ENCODE assay signal across 17 cellular contexts in the genomic region with DNA sequence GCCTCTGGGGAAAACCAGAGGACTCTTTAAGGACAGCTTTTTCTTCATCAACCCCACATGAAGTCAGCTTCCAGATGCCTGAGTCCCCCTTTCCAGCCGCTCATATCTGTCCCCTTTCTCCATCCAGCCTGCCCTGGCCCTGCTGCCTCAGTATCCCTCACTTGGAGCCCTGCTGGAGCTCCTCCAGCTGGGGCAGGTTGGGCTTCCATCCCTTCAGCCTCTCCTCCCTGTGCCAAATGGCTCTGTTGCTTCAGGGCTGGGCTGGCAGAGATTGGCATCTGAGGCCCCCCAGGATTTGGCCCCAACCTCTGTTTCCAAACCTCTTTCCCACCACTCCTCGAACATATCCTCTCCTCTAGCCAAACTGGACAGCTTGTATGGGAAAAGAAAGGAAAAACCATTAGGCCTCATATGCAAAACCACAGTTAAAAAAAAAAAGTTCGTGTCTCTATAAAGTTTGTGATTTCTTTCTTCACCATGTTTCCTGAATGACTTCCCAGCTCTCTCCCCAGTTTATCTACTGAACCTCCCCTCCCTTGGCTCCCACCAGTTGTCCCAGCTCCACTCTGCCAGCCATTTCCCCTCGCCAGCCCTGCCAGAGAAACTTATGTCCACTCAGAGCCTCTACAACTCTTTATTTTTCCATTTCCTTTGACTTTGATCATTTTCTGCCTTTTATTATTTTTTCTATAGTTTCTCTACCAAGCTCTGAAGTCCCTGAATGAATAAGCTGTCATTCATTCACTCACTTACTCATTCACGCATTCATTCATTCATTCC.
"Had no signal": no experiment of that assay in that cellular context is flagged by ENCODE, and none has a peak within 500 bp of the region (broad histone marks: within the 10 kb centered on the region; RNA-seq: fewer than 3 reads in every experiment).

No MANE protein-coding gene starts in this region.

- H3K27ac Mint-ChIP-seq: activated naive CD8-positive, alpha-beta T cell treated with anti-CD3 and anti-CD28 coated beads, Interleukin-2, amount 50 U/mL, for 24 hours; activated T-cell treated with anti-CD3 and anti-CD28 coated beads, Interleukin-2, amount 50 U/mL, for 72 hours; memory B cell; natural killer cell treated with Interleukin-12 subunit alpha and Interleukin-12 subunit beta and Interleukin-15 and Interleukin-18, amount 100 ng/mL, for 72 hours had no signal

- DNase-seq: activated CD4-positive, alpha-beta T cell treated with anti-CD3 and anti-CD28 coated beads, Interleukin-2, amount 50 U/mL, for 48 hours; activated CD4-positive, CD25-positive, alpha-beta regulatory T cell treated with anti-CD3 and anti-CD28 coated beads, Interleukin-2, amount 50 U/mL, for 72 hours; activated naive CD4-positive, alpha-beta T cell; activated naive CD8-positive, alpha-beta T cell treated with anti-CD3 and anti-CD28 coated beads, Interleukin-2, amount 50 U/mL, for 24 hours; activated T-cell treated with anti-CD3 and anti-CD28 coated beads, Interleukin-2, amount 50 U/mL, for 72 hours; colonic mucosa; effector memory CD4-positive, alpha-beta T cell; erythroblast; occipital lobe; stimulated activated CD4-positive, alpha-beta T cell treated with anti-CD3 and anti-CD28 coated beads, Interleukin-4, amount 100 ng/mL, for 1 hour; stimulated activated CD8-positive, alpha-beta memory T cell treated with anti-CD3 and anti-CD28 coated beads, Interleukin-4, amount 100 ng/mL, for 48 hours; stimulated activated naive CD8-positive, alpha-beta T cell treated with anti-CD3 and anti-CD28 coated beads, Interleukin-15, Interleukin-2, amounts not matched to agents 100 U/mL and 50 U/mL, for 24 hours; T-helper 9 cell had no signal

- H3K27ac ChIP-seq: cardiac muscle cell, colonic mucosa had no signal

- H3K4me1 Mint-ChIP-seq: activated naive CD8-positive, alpha-beta T cell treated with anti-CD3 and anti-CD28 coated beads, Interleukin-2, amount 50 U/mL, for 24 hours; memory B cell had no signal

- H3K4me3 Mint-ChIP-seq: activated naive CD8-positive, alpha-beta T cell treated with anti-CD3 and anti-CD28 coated beads, Interleukin-2, amount 50 U/mL, for 24 hours; activated T-cell treated with anti-CD3 and anti-CD28 coated beads, Interleukin-2, amount 50 U/mL, for 72 hours; memory B cell; natural killer cell treated with Interleukin-12 subunit alpha and Interleukin-12 subunit beta and Interleukin-15 and Interleukin-18, amount 100 ng/mL, for 72 hours had no signal

- H3K27me3 ChIP-seq: cardiac muscle cell, colonic mucosa, SJSA1 had no signal

- H3K9me3 ChIP-seq: colonic mucosa, SJSA1 had no signal

- H3K36me3 ChIP-seq: cardiac muscle cell, colonic mucosa, SJSA1 had no signal

- H3K9me3 Mint-ChIP-seq: activated naive CD8-positive, alpha-beta T cell treated with anti-CD3 and anti-CD28 coated beads, Interleukin-2, amount 50 U/mL, for 24 hours; activated T-cell treated with anti-CD3 and anti-CD28 coated beads, Interleukin-2, amount 50 U/mL, for 72 hours; memory B cell; natural killer cell treated with Interleukin-12 subunit alpha and Interleukin-12 subunit beta and Interleukin-15 and Interleukin-18, amount 100 ng/mL, for 72 hours had no signal

- ATAC-seq: activated naive CD8-positive, alpha-beta T cell treated with anti-CD3 and anti-CD28 coated beads, Interleukin-2, amount 50 U/mL, for 24 hours; activated T-cell treated with anti-CD3 and anti-CD28 coated beads, Interleukin-2, amount 50 U/mL, for 72 hours; natural killer cell treated with Interleukin-12 subunit alpha and Interleukin-12 subunit beta and Interleukin-15 and Interleukin-18, amount 100 ng/mL, for 72 hours; stimulated activated naive CD8-positive, alpha-beta T cell treated with anti-CD3 and anti-CD28 coated beads, Interleukin-15, Interleukin-2, amounts not matched to agents 100 U/mL and 50 U/mL, for 24 hours had no signal

- H3K36me3 Mint-ChIP-seq: memory B cell; natural killer cell treated with Interleukin-12 subunit alpha and Interleukin-12 subunit beta and Interleukin-15 and Interleukin-18, amount 100 ng/mL, for 72 hours had no signal

- H3K4me3 ChIP-seq: cardiac muscle cell, colonic mucosa, SJSA1 had no signal
